22 cellular contexts compared by ENCODE assay signal in genomic region chr2:166841152-166841551, GRCh38. TPM values are rescaled to one million over a fixed set of nuclear protein-coding genes. Genes with fewer than 3 reads are reported as not detected.
A peak's percentile ranks its signal among the peaks of the same experiment; 100 is the strongest.
DNase-seq lines count a peak whose midpoint lies in the region; ATAC-seq and TF ChIP-seq lines count a peak whose summit lies in the region.
"Had no signal": no experiment of that assay in that cellular context is flagged by ENCODE, and none has a peak within 500 bp of the region (broad histone marks: within the 10 kb centered on the region; RNA-seq: fewer than 3 reads in every experiment).

No MANE protein-coding gene starts in this region.

- H2AFZ ChIP-seq in GM23338 (no peak overlapping the region), neuron (ENCODE audit: low read depth, low read length) (peak overlapping the region; percentile 8)
- H2AFZ ChIP-seq: GM23248 had no signal

- H3K79me2 ChIP-seq in GM23338 (replicated peaks; ENCODE audit: insufficient read depth), result no peaks in the 10 kb centered on the region

- H3K4me1 Mint-ChIP-seq in GM23338 (peaks cover 14% of the 10 kb centered on the region), endodermal cell (peaks cover 11% of the 10 kb centered on the region)
- H3K4me1 Mint-ChIP-seq: CD4-positive, CD25-positive, alpha-beta regulatory T cell; CD8-positive, alpha-beta memory T cell; IgD-negative memory B cell had no signal

- no peaks in the 10 kb centered on the region for H3F3A ChIP-seq in GM23338 (replicated peaks; ENCODE audit: low read depth)

- no peaks in the 10 kb centered on the region for H3K36me3 Mint-ChIP-seq in GM23338 (ENCODE audit: low read depth)
- H3K36me3 Mint-ChIP-seq in endodermal cell (ENCODE audit: low read depth), result no peaks in the 10 kb centered on the region
- H3K36me3 Mint-ChIP-seq: CD4-positive, CD25-positive, alpha-beta regulatory T cell; CD8-positive, alpha-beta memory T cell; IgD-negative memory B cell had no signal

- no peaks in the 10 kb centered on the region; the same call in 1 of the 2 replicates for H3K9me2 ChIP-seq in GM23338 (ENCODE audit: insufficient read depth)

- H3K9ac ChIP-seq in HUES6 (ENCODE audit: low read length) (no peak overlapping the region), endodermal cell (ENCODE audit: extremely low read depth, low read length, poor library complexity, severe bottlenecking) (no peak overlapping the region)
- H3K9ac ChIP-seq: GM23248 had no signal

- H3K4me3 ChIP-seq in GM23338, result no peak overlapping the region
- H3K4me3 ChIP-seq in HUES6 (ENCODE audit: low read depth, low read length), result no peak overlapping the region
- H3K4me3 ChIP-seq in endodermal cell (ENCODE audit: low read length), result no peak overlapping the region
- no peak overlapping the region for H3K4me3 ChIP-seq in neuron (ENCODE audit: low read length)
- H3K4me3 ChIP-seq: GM23248 had no signal

- no peaks in the 10 kb centered on the region for H4K20me1 ChIP-seq in GM23338 (replicated peaks; ENCODE audit: insufficient read depth)

- H3K27me3 Mint-ChIP-seq in GM23338 (ENCODE audit: insufficient read depth, low read depth, poor library complexity) (no peaks in the 10 kb centered on the region), endodermal cell (ENCODE audit: insufficient read depth) (no peaks in the 10 kb centered on the region)
- H3K27me3 Mint-ChIP-seq: CD4-positive, CD25-positive, alpha-beta regulatory T cell; CD8-positive, alpha-beta memory T cell; IgD-negative memory B cell had no signal

- WGBS in endodermal cell (ENCODE audit: insufficient coverage in 1 of 2, insufficient read length in 1 of 2), 2 experiments, result 83 to 97% methylated on average over 2 of the region's 2 CpGs

- H3K27me3 ChIP-seq in GM23338 (ENCODE audit: insufficient read depth) (no peaks in the 10 kb centered on the region), HUES6 (ENCODE audit: control insufficient read depth, insufficient read depth, low read length) (no peaks in the 10 kb centered on the region), endodermal cell (ENCODE audit: control insufficient read depth, insufficient read depth, low read length, poor library complexity, severe bottlenecking) (no peaks in the 10 kb centered on the region), neuron (ENCODE audit: insufficient read depth, low read length) (no peaks in the 10 kb centered on the region)
- H3K27me3 ChIP-seq: BE2C had no signal

- H3K36me3 ChIP-seq in GM23338 (ENCODE audit: insufficient read depth) (no peaks in the 10 kb centered on the region), HUES6 (ENCODE audit: control insufficient read depth, insufficient read depth, low read length) (no peaks in the 10 kb centered on the region), endodermal cell (ENCODE audit: control insufficient read depth, insufficient read depth, low read length) (no peaks in the 10 kb centered on the region), neuron (ENCODE audit: insufficient read depth, low read length) (no peaks in the 10 kb centered on the region)
- H3K36me3 ChIP-seq: BE2C had no signal

- ATAC-seq in GM23338, result peak; percentile 70
- ATAC-seq in GM18867 (IDR thresholded peaks at IDR 0.05; ENCODE audit: unreplicated experiment), result no peak
- ATAC-seq: HCT116 had no signal

- DNase-seq in GM23338 (ENCODE audit: low spot score) (peak; percentile 22), endodermal cell (peak; percentile 53), KG1 (lab: John Stamatoyannopoulos, UW) (no peak), occipital lobe (lab: John Stamatoyannopoulos, UW) (no peak), NCI-H2227 (lab: John Stamatoyannopoulos, UW; ENCODE audit: unreplicated experiment) (no peak)
- DNase-seq: BE2C; C1 segment of cervical spinal cord; CD4-positive, CD25-positive, alpha-beta regulatory T cell; CD8-positive, alpha-beta memory T cell; COR-L47; DMS 273 treated with DMSO at 0.1 percent for 48 hours; DND-41; EL; GM23248; HFFc6; KBM-7 had no signal

- H3K4me3 Mint-ChIP-seq in GM23338 (no peak overlapping the region), endodermal cell (no peak overlapping the region)
- H3K4me3 Mint-ChIP-seq: CD4-positive, CD25-positive, alpha-beta regulatory T cell; CD8-positive, alpha-beta memory T cell; HFFc6; IgD-negative memory B cell had no signal

- TF ChIP-seq CTCF in GM23338 (conservative IDR thresholded peaks at IDR 0.05; ENCODE audit: low read depth in 2 of 2) (no peak), endodermal cell (conservative IDR thresholded peaks at IDR 0.05) (no peak)

- H3K9me3 Mint-ChIP-seq in GM23338 (no peaks in the 10 kb centered on the region), endodermal cell (no peaks in the 10 kb centered on the region)

- H3K4me2 ChIP-seq in GM23338, result no peak overlapping the region

- H3K4me1 ChIP-seq in GM23338 (ENCODE audit: insufficient read depth) (peaks cover 17% of the 10 kb centered on the region), HUES6 (ENCODE audit: control insufficient read depth, insufficient read depth, low read length) (peaks cover 14% of the 10 kb centered on the region), endodermal cell (ENCODE audit: control insufficient read depth, insufficient read depth, low read length) (peaks cover 2% of the 10 kb centered on the region), neuron (ENCODE audit: insufficient read depth, low read length) (peaks cover 19% of the 10 kb centered on the region)
- H3K4me1 ChIP-seq: BE2C had no signal

- H3K27ac ChIP-seq in GM23338 (ENCODE audit: low read depth) (no peak overlapping the region), HUES6 (ENCODE audit: low read depth, low read length) (peak overlapping the region; percentile 70), endodermal cell (ENCODE audit: low read depth, low read length) (no peak overlapping the region)
- H3K27ac ChIP-seq: GM23248 had no signal

- peak overlapping the region; percentile 83 for H3K27ac Mint-ChIP-seq in GM23338
- peak overlapping the region; percentile 40 for H3K27ac Mint-ChIP-seq in endodermal cell
- H3K27ac Mint-ChIP-seq: CD4-positive, CD25-positive, alpha-beta regulatory T cell; CD8-positive, alpha-beta memory T cell; HFFc6; IgD-negative memory B cell had no signal

- H3K9me3 ChIP-seq in HUES6 (ENCODE audit: control insufficient read depth, insufficient read depth, low read depth, low read length), result no peaks in the 10 kb centered on the region
- H3K9me3 ChIP-seq in endodermal cell (ENCODE audit: control insufficient read depth, low read length), result no peaks in the 10 kb centered on the region
- no peaks in the 10 kb centered on the region for H3K9me3 ChIP-seq in neuron (ENCODE audit: low read length)
- H3K9me3 ChIP-seq: BE2C had no signal

RNA-seq across cellular contexts. Expression of gene XIRP2, which starts 47.1 kb away (rescaled TPM):
- total RNA-seq in GM23338 (2014; rRNA removed; shearing (Covaris generic)), result 0.08 and 0.17 TPM in 2 replicates
- 0.10 and 0.31 TPM in 2 replicates for polyA plus RNA-seq in GM23338 (2016; fragmentation: Nextera tagmentation; extraction: Ambion mirVana)
- total RNA-seq in endodermal cell (not detected), occipital lobe (0.78 TPM)
- not detected for polyA plus RNA-seq in endodermal cell (2013, experiment 1 of 2)
- polyA plus RNA-seq in endodermal cell (2013, experiment 2 of 2), result not detected
- total RNA-seq: CD8-positive, alpha-beta memory T cell; GM23248; HFFc6; HT-29 had no signal
- polyA plus RNA-seq: CD4-positive, CD25-positive, alpha-beta regulatory T cell; CD8-positive, alpha-beta memory T cell; GM23248; IgD-negative memory B cell had no signal

Comparison
In these comparisons a context has a peak if more than half of its experiments do, and no peak if none do; other contexts are left out.
1. DNase-seq: peak in GM23338 (single experiment) and endodermal cell (single experiment); none in KG1 (single experiment), occipital lobe (single experiment) and NCI-H2227 (single experiment).